ENCODE assay signal across 24 cellular contexts in genomic region chr3:187238239-187238638, GRCh38. TPM values are rescaled to one million over a fixed set of nuclear protein-coding genes. Genes with fewer than 3 reads are reported as not detected.
DNase-seq lines count a peak whose midpoint lies in the region; ATAC-seq, FAIRE-seq and TF ChIP-seq lines count a peak whose summit lies in the region.
"Had no signal": no experiment of that assay in that cellular context is flagged by ENCODE, and none has a peak within 500 bp of the region (broad histone marks: within the 10 kb centered on the region; RNA-seq: fewer than 3 reads in every experiment).

No MANE protein-coding gene starts in this region.

- H3K36me3 ChIP-seq in bronchial epithelial cell (ENCODE audit: control insufficient read depth, insufficient read depth, low read length), result no peaks in the 10 kb centered on the region
- H3K36me3 ChIP-seq: BLaER1 treated with 17β-estradiol and CSF1 and Interleukin-3, amounts not matched to agents 10 nM and 100 nM had no signal

- peaks cover 7% of the 10 kb centered on the region for H3K9me3 Mint-ChIP-seq in neural crest cell

- no peaks in the 10 kb centered on the region for H3K27me3 ChIP-seq in bronchial epithelial cell (ENCODE audit: control insufficient read depth, insufficient read depth, low read length)
- H3K27me3 ChIP-seq: BLaER1 treated with 17β-estradiol and CSF1 and Interleukin-3, amounts not matched to agents 10 nM and 100 nM had no signal

- peak overlapping the region; percentile 27 for H3K27ac Mint-ChIP-seq in neural crest cell (ENCODE audit: unreplicated experiment)
- H3K27ac Mint-ChIP-seq: B cell; CD4-positive, alpha-beta T cell; CD8-positive, alpha-beta T cell had no signal

- H3K27me3 Mint-ChIP-seq in neural crest cell (ENCODE audit: low read depth), result no peaks in the 10 kb centered on the region
- H3K27me3 Mint-ChIP-seq: CD4-positive, alpha-beta T cell had no signal

- H3K4me3 Mint-ChIP-seq in neural crest cell, result no peak overlapping the region
- H3K4me3 Mint-ChIP-seq: B cell; CD4-positive, alpha-beta T cell; CD8-positive, alpha-beta T cell had no signal

- no peak for TF ChIP-seq CTCF in bronchial epithelial cell (IDR thresholded peaks at IDR 0.05; ENCODE audit: insufficient read depth, low read length, severe bottlenecking)
- TF ChIP-seq CTCF in fibroblast of the aortic adventitia (IDR thresholded peaks at IDR 0.05; ENCODE audit: insufficient read depth, low read length), result no peak
- TF ChIP-seq CTCF in neural crest cell (conservative IDR thresholded peaks at IDR 0.05), result no peak

- H3K4me3 ChIP-seq in bronchial epithelial cell (ENCODE audit: low read depth, low read length), result no peak overlapping the region
- H3K4me3 ChIP-seq in fibroblast of the aortic adventitia (ENCODE audit: low read depth, low read length), result no peak overlapping the region
- H3K4me3 ChIP-seq: BLaER1 treated with 17β-estradiol and CSF1 and Interleukin-3, amounts not matched to agents 10 nM and 100 nM had no signal

- H3K4me1 Mint-ChIP-seq in neural crest cell, result no peaks in the 10 kb centered on the region
- H3K4me1 Mint-ChIP-seq: B cell had no signal

- ATAC-seq in SK-N-SH treated with all-trans-retinoic acid at 6 μM for 48 hours, result no peak
- ATAC-seq in HG02884 (IDR thresholded peaks at IDR 0.05; ENCODE audit: unreplicated experiment), result no peak
- ATAC-seq: CD8-positive, alpha-beta T cell had no signal

- no peak for DNase-seq in bronchial epithelial cell (ENCODE audit: low read depth)
- peak; percentile 20 for DNase-seq in fibroblast of the aortic adventitia (ENCODE audit: low read depth)
- DNase-seq in neural crest cell (ENCODE audit: low read depth, low spot score), result no peak
- DNase-seq in AG08396 (ENCODE audit: low spot score), result no peak
- DNase-seq in NCI-H187 (lab: John Stamatoyannopoulos, UW), result no peak
- DNase-seq: 8988T; ACHN; AML-193; Caco-2; Calu3; CD4-positive, alpha-beta T cell; CD8-positive, alpha-beta T cell; DMS79 treated with DMSO at 0.1 percent for 48 hours; GF-D8 had no signal

- peak; percentile 90 for FAIRE-seq in bronchial epithelial cell (lab: Jason Lieb, UNC)
- FAIRE-seq: A204.1, D721Med, G401.6, GM12891, GM19239 had no signal

- H3K36me3 Mint-ChIP-seq in neural crest cell (ENCODE audit: low read depth), result no peaks in the 10 kb centered on the region
- H3K36me3 Mint-ChIP-seq: CD8-positive, alpha-beta T cell had no signal

TF ChIP-seq in SK-N-SH treated with all-trans-retinoic acid at 6 μM for 48 hours, 23 proteins besides CTCF, POLR2A, EP300 and RAD21:
- TF ChIP-seq ZNF70 (CRISPR knock-in tag; IDR thresholded peaks at IDR 0.05) (no peak), TCF4 (CRISPR knock-in tag; IDR thresholded peaks at IDR 0.05; ENCODE audit: borderline replicate concordance) (no peak), CREB5 (CRISPR knock-in tag; IDR thresholded peaks at IDR 0.05; ENCODE audit: low read depth) (no peak), SNAI2 (CRISPR knock-in tag; IDR thresholded peaks at IDR 0.05) (no peak)

RNA-seq across cellular contexts. Expression of gene RTP1, which starts 41.0 kb away (rescaled TPM):
- not detected in 2 replicates for total RNA-seq in bronchial epithelial cell
- not detected in 2 replicates for total RNA-seq in fibroblast of the aortic adventitia (ENCODE audit: low replicate concordance)
- not detected in 2 replicates for total RNA-seq in neural crest cell
- total RNA-seq: A673; B cell; Caco-2; Calu3; CD4-positive, alpha-beta T cell; CD8-positive, alpha-beta T cell had no signal

RNA-seq across cellular contexts. Expression of gene MASP1, which starts 53.3 kb away (rescaled TPM):
- total RNA-seq in bronchial epithelial cell, result 0.13 and 3.9 TPM in 2 replicates
- 4.8 and 19.2 TPM in 2 replicates for total RNA-seq in fibroblast of the aortic adventitia (ENCODE audit: low replicate concordance)
- 0.58 and 1.4 TPM in 2 replicates for total RNA-seq in neural crest cell
- total RNA-seq: A673; B cell; Caco-2; CD4-positive, alpha-beta T cell; CD8-positive, alpha-beta T cell had no signal
